13 cellular contexts compared by ENCODE assay signal in the genomic region with DNA sequence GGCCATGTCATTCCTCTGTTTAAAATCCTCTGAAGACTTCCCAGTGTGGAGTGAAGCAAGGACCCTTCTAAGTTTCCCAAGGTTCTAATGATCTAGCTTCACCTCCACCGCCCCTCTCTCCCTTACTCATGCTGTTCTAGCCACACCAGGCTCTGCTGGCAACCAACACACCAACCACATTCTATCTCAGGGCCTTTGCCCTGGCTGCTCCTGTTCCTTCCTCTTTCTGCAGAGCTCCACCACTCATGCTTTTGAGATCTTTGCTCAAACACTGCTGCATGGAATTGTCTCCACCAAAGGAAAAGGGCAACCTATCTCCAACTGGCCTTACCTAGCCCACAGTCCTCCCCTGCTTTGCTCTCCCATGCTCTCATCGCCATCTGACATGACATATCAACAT.
A peak's percentile ranks its signal among the peaks of the same experiment; 100 is the strongest.
DNase-seq lines count a peak whose midpoint lies in the region; ATAC-seq and TF ChIP-seq lines count a peak whose summit lies in the region.
"Had no signal": no experiment of that assay in that cellular context is flagged by ENCODE, and none has a peak within 500 bp of the region (broad histone marks: within the 10 kb centered on the region; RNA-seq: fewer than 3 reads in every experiment).

No MANE protein-coding gene starts in this region.

- TF ChIP-seq CTCF in right atrium auricular region (IDR thresholded peaks at IDR 0.05) (no peak), SU-DHL-6 (IDR thresholded peaks at IDR 0.05; ENCODE audit: insufficient read depth, low read length, poor library complexity, severe bottlenecking) (no peak), Peyer's patch (IDR thresholded peaks at IDR 0.05) (no peak)

- no peak overlapping the region for H3K9ac ChIP-seq in SU-DHL-6 (ENCODE audit: low read length)

- peaks cover 55 to 64% of the 10 kb centered on the region in 2 donors for H3K4me1 Mint-ChIP-seq in effector memory CD8-positive, alpha-beta T cell (ENCODE audit: low read depth in 2 of 2)

- no peaks in the 10 kb centered on the region for H4K20me1 ChIP-seq in SU-DHL-6 (ENCODE audit: low read depth, low read length)

- H3K36me3 ChIP-seq in right atrium auricular region: no peaks in the 10 kb centered on the region
- H3K36me3 ChIP-seq in SU-DHL-6 (ENCODE audit: low read length): no peaks in the 10 kb centered on the region
- H3K36me3 ChIP-seq in Peyer's patch: no peaks in the 10 kb centered on the region
- H3K36me3 ChIP-seq: heart right ventricle, suprapubic skin had no signal

- H3K27ac ChIP-seq in right atrium auricular region: peak overlapping the region; percentile 86 to 90
- peak overlapping the region; percentile 11; the same call in 1 of the 2 replicates for H3K27ac ChIP-seq in SU-DHL-6 (ENCODE audit: low read depth, low read length)
- no peak overlapping the region for H3K27ac ChIP-seq in substantia nigra (ENCODE audit: low read depth, low read length, poor library complexity, severe bottlenecking)
- peak overlapping the region in 1 of 4 donors; percentile 62 for H3K27ac ChIP-seq in Peyer's patch
- H3K27ac ChIP-seq: RWPE1, suprapubic skin had no signal

- H3K9me2 ChIP-seq in SU-DHL-6 (replicated peaks; ENCODE audit: insufficient read depth, low read length): no peaks in the 10 kb centered on the region

- DNase-seq in right atrium auricular region (ENCODE audit: low spot score) (no peak), cardiac septum (ENCODE audit: low spot score) (no peak), NCI-H1105 treated with DMSO at 0.1 percent for 48 hours (lab: John Stamatoyannopoulos, UW) (no peak), substantia nigra (lab: John Stamatoyannopoulos, UW) (no peak), Peyer's patch (no peak)
- DNase-seq in effector memory CD8-positive, alpha-beta T cell: no peak
- DNase-seq: heart right ventricle; NCI-H2081; stimulated activated CD4-positive, alpha-beta T cell treated with anti-CD3 and anti-CD28 coated beads, Interleukin-4, amount 100 ng/mL, for 1 hour had no signal

- no peaks in the 10 kb centered on the region for H3K27me3 Mint-ChIP-seq in effector memory CD8-positive, alpha-beta T cell

- intact Hi-C loops in cardiac septum (cut with DNase I): no loop called here

- H3K4me1 ChIP-seq in right atrium auricular region (peaks cover 0 to 50% of the 10 kb centered on the region in 2 donors), Peyer's patch (peaks cover 0 to 38% (median 20%) of the 10 kb centered on the region in 4 donors)

- TF ChIP-seq POLR2A in Peyer's patch (IDR thresholded peaks at IDR 0.05): no peak

- peaks cover 18% of the 10 kb centered on the region for H3K36me3 Mint-ChIP-seq in effector memory CD8-positive, alpha-beta T cell (ENCODE audit: insufficient read depth)

- ATAC-seq in effector memory CD8-positive, alpha-beta T cell (replicated peaks): no peak
- ATAC-seq in GM21447 (IDR thresholded peaks at IDR 0.05; ENCODE audit: unreplicated experiment): no peak
- ATAC-seq: heart right ventricle had no signal

- H3K9me3 Mint-ChIP-seq in effector memory CD8-positive, alpha-beta T cell: no peaks in the 10 kb centered on the region

- no peaks in the 10 kb centered on the region; the same call in 1 of the 2 replicates for H3F3A ChIP-seq in SU-DHL-6 (ENCODE audit: insufficient read depth)

- no peaks in the 10 kb centered on the region for H3K27me3 ChIP-seq in right atrium auricular region
- no peaks in the 10 kb centered on the region for H3K27me3 ChIP-seq in SU-DHL-6 (ENCODE audit: low read length)
- H3K27me3 ChIP-seq in Peyer's patch: no peaks in the 10 kb centered on the region
- H3K27me3 ChIP-seq: heart right ventricle, suprapubic skin had no signal

- H3K9me3 ChIP-seq in right atrium auricular region (no peaks in the 10 kb centered on the region), SU-DHL-6 (ENCODE audit: insufficient read depth, low read length) (no peaks in the 10 kb centered on the region), Peyer's patch (no peaks in the 10 kb centered on the region)
- H3K9me3 ChIP-seq: heart right ventricle, suprapubic skin had no signal

- H3K79me2 ChIP-seq in SU-DHL-6 (ENCODE audit: insufficient read depth, low read length): peaks cover 7% of the 10 kb centered on the region; the same call in 1 of the 2 replicates

- no peak overlapping the region for H3K4me3 ChIP-seq in right atrium auricular region
- H3K4me3 ChIP-seq in SU-DHL-6 (ENCODE audit: insufficient read depth, low read length, poor library complexity, severe bottlenecking): no peak overlapping the region
- no peak overlapping the region for H3K4me3 ChIP-seq in Peyer's patch
- H3K4me3 ChIP-seq: heart right ventricle, suprapubic skin had no signal

- H3K4me3 Mint-ChIP-seq in effector memory CD8-positive, alpha-beta T cell: peak overlapping the region; percentile 48 to 78

- peak overlapping the region; percentile 20 for H3K4me2 ChIP-seq in SU-DHL-6 (ENCODE audit: low read depth, low read length, poor library complexity, severe bottlenecking)

- peak overlapping the region; percentile 83 to 93 for H3K27ac Mint-ChIP-seq in effector memory CD8-positive, alpha-beta T cell

- no peak overlapping the region for H2AFZ ChIP-seq in SU-DHL-6 (ENCODE audit: low read depth, low read length, severe bottlenecking)
